Comparison of ENCODE assay signal across 26 cellular contexts in the genomic region with DNA sequence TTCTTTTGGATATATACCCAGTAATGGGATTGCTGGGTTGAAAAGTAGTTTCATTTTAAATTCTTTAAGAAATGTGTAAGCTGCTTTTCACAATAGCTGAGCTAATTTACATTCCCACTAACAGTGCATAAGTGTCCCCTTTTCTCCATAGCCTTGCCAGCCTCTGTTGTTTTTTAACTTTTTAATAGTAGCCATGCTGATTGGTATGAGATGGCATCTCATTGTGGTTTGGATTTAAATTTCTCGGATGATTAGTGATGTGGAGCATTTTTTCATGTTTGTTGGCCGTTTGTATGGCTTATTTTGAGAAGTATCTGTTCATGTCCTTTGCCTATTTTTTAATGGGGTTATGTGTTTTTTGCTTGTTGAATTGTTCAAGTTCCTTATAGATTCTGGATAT.
"Had no signal": no experiment of that assay in that cellular context is flagged by ENCODE, and none has a peak within 500 bp of the region (broad histone marks: within the 10 kb centered on the region; RNA-seq: fewer than 3 reads in every experiment).

No MANE protein-coding gene starts in this region.

- H3K4me3 Mint-ChIP-seq: activated naive CD8-positive, alpha-beta T cell treated with anti-CD3 and anti-CD28 coated beads for 36 hours; activated T-cell treated with anti-CD3 and anti-CD28 coated beads, Interleukin-2, amount 50 U/mL, for 24 hours; effector memory CD8-positive, alpha-beta T cell; naive thymus-derived CD4-positive, alpha-beta T cell; neural crest cell; stimulated activated memory B cell treated with anti-CD40 and anti-IgM and Interleukin-4, amounts not matched to agents 10 μg/mL and 1 μg/mL and 100 μg/mL, for 72 hours; WTC11 had no signal

- H3K4me1 ChIP-seq: colonic mucosa, esophagus muscularis mucosa, gastrocnemius medialis, testis, uterus had no signal

- H3K36me3 Mint-ChIP-seq: activated naive CD8-positive, alpha-beta T cell treated with anti-CD3 and anti-CD28 coated beads for 36 hours; naive thymus-derived CD4-positive, alpha-beta T cell; stimulated activated memory B cell treated with anti-CD40 and anti-IgM and Interleukin-4, amounts not matched to agents 10 μg/mL and 1 μg/mL and 100 μg/mL, for 72 hours; WTC11 had no signal

- H3K9me3 ChIP-seq: colonic mucosa, esophagus muscularis mucosa, gastrocnemius medialis, testis, uterus had no signal

- H3K27me3 ChIP-seq: colonic mucosa, dorsolateral prefrontal cortex, esophagus muscularis mucosa, gastrocnemius medialis, testis, uterus had no signal

- H3K4me1 Mint-ChIP-seq: activated naive CD8-positive, alpha-beta T cell treated with anti-CD3 and anti-CD28 coated beads for 36 hours; naive thymus-derived CD4-positive, alpha-beta T cell; neural crest cell; stimulated activated memory B cell treated with anti-CD40 and anti-IgM and Interleukin-4, amounts not matched to agents 10 μg/mL and 1 μg/mL and 100 μg/mL, for 72 hours had no signal

- H3K36me3 ChIP-seq: colonic mucosa, esophagus muscularis mucosa, gastrocnemius medialis, uterus had no signal

- DNase-seq: activated CD8-positive, alpha-beta memory T cell treated with anti-CD3 and anti-CD28 coated beads for 24 hours; activated CD8-positive, alpha-beta memory T cell treated with anti-CD3 and anti-CD28 coated beads, Interleukin-2, amount 50 U/mL, for 4 hours; activated naive CD4-positive, alpha-beta T cell treated with Interleukin-2 at 50 U/mL for 16 hours; activated naive CD8-positive, alpha-beta T cell treated with anti-CD3 and anti-CD28 coated beads for 36 hours; activated T-cell treated with anti-CD3 and anti-CD28 coated beads, Interleukin-2, amount 50 U/mL, for 24 hours; colonic mucosa; dorsolateral prefrontal cortex; effector memory CD8-positive, alpha-beta T cell; gastrocnemius medialis; head of caudate nucleus; hypothalamus; left colon; mesenchymal stem cell; naive thymus-derived CD4-positive, alpha-beta T cell; occipital lobe; stimulated activated CD4-positive, alpha-beta T cell treated with anti-CD3 and anti-CD28 coated beads, Interleukin-15, amount 100 ng/mL, for 24 hours; T1000; testis; trophoblast cell; uterus had no signal

- H3K4me3 ChIP-seq: colonic mucosa, dorsolateral prefrontal cortex, esophagus muscularis mucosa, gastrocnemius medialis, smooth muscle cell, testis, uterus had no signal

- H3K9me3 Mint-ChIP-seq: activated naive CD8-positive, alpha-beta T cell treated with anti-CD3 and anti-CD28 coated beads for 36 hours; activated T-cell treated with anti-CD3 and anti-CD28 coated beads, Interleukin-2, amount 50 U/mL, for 24 hours; activated T-helper 2 cell treated with anti-CD3 and anti-CD28 coated beads, Interferon-gamma antibody, Interleukin-2, Interleukin-4, amounts not matched to agents 10 μg/mL and 5 μg/mL and 100 μg/mL, durations not matched to agents 14 hours and 24 hours and 36 hours; stimulated activated memory B cell treated with anti-CD40 and anti-IgM and Interleukin-4, amounts not matched to agents 10 μg/mL and 1 μg/mL and 100 μg/mL, for 72 hours had no signal

- H3K4me2 ChIP-seq: smooth muscle cell had no signal

- H3K27ac ChIP-seq: colonic mucosa, dorsolateral prefrontal cortex, esophagus muscularis mucosa, gastrocnemius medialis, testis, uterus had no signal

- H3K27ac Mint-ChIP-seq: activated naive CD8-positive, alpha-beta T cell treated with anti-CD3 and anti-CD28 coated beads for 36 hours; activated T-cell treated with anti-CD3 and anti-CD28 coated beads, Interleukin-2, amount 50 U/mL, for 24 hours; activated T-helper 2 cell treated with anti-CD3 and anti-CD28 coated beads, Interferon-gamma antibody, Interleukin-2, Interleukin-4, amounts not matched to agents 10 μg/mL and 5 μg/mL and 100 μg/mL, durations not matched to agents 14 hours and 24 hours and 36 hours; effector memory CD8-positive, alpha-beta T cell; naive thymus-derived CD4-positive, alpha-beta T cell; stimulated activated memory B cell treated with anti-CD40 and anti-IgM and Interleukin-4, amounts not matched to agents 10 μg/mL and 1 μg/mL and 100 μg/mL, for 72 hours; WTC11 had no signal

- H3K27me3 Mint-ChIP-seq: activated naive CD8-positive, alpha-beta T cell treated with anti-CD3 and anti-CD28 coated beads for 36 hours; activated T-cell treated with anti-CD3 and anti-CD28 coated beads, Interleukin-2, amount 50 U/mL, for 24 hours; effector memory CD8-positive, alpha-beta T cell; stimulated activated memory B cell treated with anti-CD40 and anti-IgM and Interleukin-4, amounts not matched to agents 10 μg/mL and 1 μg/mL and 100 μg/mL, for 72 hours had no signal
